Comparison of ENCODE assay signal across 8 cellular contexts in genomic region chr1:40161888-40162397, GRCh38. TPM values are rescaled to one million over a fixed set of nuclear protein-coding genes. Genes with fewer than 3 reads are reported as not detected.
A peak's percentile ranks its signal among the peaks of the same experiment; 100 is the strongest.
DNase-seq lines count a peak whose midpoint lies in the region; ATAC-seq and TF ChIP-seq lines count a peak whose summit lies in the region.

No MANE protein-coding gene starts in this region.

- no peak for TF ChIP-seq CTCF in OCI-LY3 (IDR thresholded peaks at IDR 0.05; ENCODE audit: low read depth, low read length)
- peak; percentile 21 for TF ChIP-seq CTCF in foreskin keratinocyte (conservative IDR thresholded peaks at IDR 0.05)
- TF ChIP-seq CTCF in smooth muscle cell (IDR thresholded peaks at IDR 0.05; ENCODE audit: borderline replicate concordance, insufficient read depth, poor library complexity, severe bottlenecking), result no peak

- H3K4me3 ChIP-seq in OCI-LY3 (ENCODE audit: low read length) (peak overlapping the region; percentile 83), smooth muscle cell (peak overlapping the region; percentile 94)

- H4K20me1 ChIP-seq in OCI-LY3 (ENCODE audit: insufficient read depth, low read length), result peaks cover 49% of the 10 kb centered on the region
- H4K20me1 ChIP-seq in smooth muscle cell (ENCODE audit: low read depth), result peaks cover 56% of the 10 kb centered on the region

- peaks cover 3% of the 10 kb centered on the region for H3K36me3 ChIP-seq in OCI-LY3 (replicated peaks; ENCODE audit: low read depth, low read length)
- H3K36me3 ChIP-seq in smooth muscle cell (ENCODE audit: low read depth), result no peaks in the 10 kb centered on the region

- no peaks in the 10 kb centered on the region for H3F3A ChIP-seq in smooth muscle cell (ENCODE audit: low read depth)

- peak; percentile 99 for DNase-seq in NCI-H2107 treated with DMSO at 0.1 percent for 48 hours (lab: John Stamatoyannopoulos, UW; ENCODE audit: unreplicated experiment)
- DNase-seq in NCI-H2107 (lab: John Stamatoyannopoulos, UW), result no peak
- peak in 1 of 2 donors; percentile 16 for DNase-seq in foreskin keratinocyte
- DNase-seq in smooth muscle cell (lab: John Stamatoyannopoulos, UW; ENCODE audit: unreplicated experiment), result no peak
- DNase-seq in activated gamma-delta T cell treated with Interleukin-2 at 50 U/mL for 16 hours, result no peak

- H3K9ac ChIP-seq in OCI-LY3 (ENCODE audit: low read length) (peak overlapping the region; percentile 65), smooth muscle cell (ENCODE audit: low read depth) (peak overlapping the region; percentile 100)

- no peak overlapping the region for H2AFZ ChIP-seq in OCI-LY3 (ENCODE audit: low read depth, low read length)
- H2AFZ ChIP-seq in smooth muscle cell (ENCODE audit: low read depth), result no peak overlapping the region

- H3K4me1 ChIP-seq in OCI-LY3 (ENCODE audit: low read length) (peaks cover 12% of the 10 kb centered on the region), foreskin keratinocyte (peaks cover 11% of the 10 kb centered on the region), smooth muscle cell (ENCODE audit: low read depth) (peaks cover 19% of the 10 kb centered on the region)

- H3K79me2 ChIP-seq in OCI-LY3 (ENCODE audit: low read length) (peaks cover 59% of the 10 kb centered on the region), smooth muscle cell (ENCODE audit: low read depth) (peaks cover 57% of the 10 kb centered on the region)

- H3K9me3 ChIP-seq in OCI-LY3 (ENCODE audit: insufficient read depth, low read length), result no peaks in the 10 kb centered on the region
- no peaks in the 10 kb centered on the region for H3K9me3 ChIP-seq in smooth muscle cell (replicated peaks; ENCODE audit: low read depth)

- ATAC-seq in foreskin keratinocyte (no peak), GM19395 (IDR thresholded peaks at IDR 0.05; ENCODE audit: unreplicated experiment) (no peak), GM18517 (IDR thresholded peaks at IDR 0.05; ENCODE audit: unreplicated experiment) (no peak)

- peak overlapping the region; percentile 97 for H3K4me2 ChIP-seq in OCI-LY3 (ENCODE audit: low read length)
- H3K4me2 ChIP-seq in smooth muscle cell, result peak overlapping the region; percentile 96

- 2% methylated on average over 16 of the region's 16 CpGs for WGBS in smooth muscle cell (ENCODE audit: low lambda C conversion rate)

- H3K27me3 ChIP-seq in OCI-LY3 (ENCODE audit: low read depth, low read length), result no peaks in the 10 kb centered on the region
- no peaks in the 10 kb centered on the region for H3K27me3 ChIP-seq in foreskin keratinocyte
- no peaks in the 10 kb centered on the region for H3K27me3 ChIP-seq in smooth muscle cell (ENCODE audit: low read depth)

- H3K27ac ChIP-seq in OCI-LY3 (ENCODE audit: low read length) (no peak overlapping the region), foreskin keratinocyte (peak overlapping the region; percentile 87), smooth muscle cell (ENCODE audit: low read depth) (peak overlapping the region; percentile 96)

RNA-seq across cellular contexts. Expression of gene RLF, which starts 0.8 kb away (rescaled TPM):
- total RNA-seq in foreskin keratinocyte (13.5 and 14.0 TPM in 2 replicates), smooth muscle cell (35.2 and 39.6 TPM in 2 replicates)
- polyA plus RNA-seq in foreskin keratinocyte (2.3 and 2.9 TPM in 2 replicates), smooth muscle cell (7.3 and 8.2 TPM in 2 replicates)
